9 cellular contexts compared by ENCODE assay signal in the genomic region with DNA sequence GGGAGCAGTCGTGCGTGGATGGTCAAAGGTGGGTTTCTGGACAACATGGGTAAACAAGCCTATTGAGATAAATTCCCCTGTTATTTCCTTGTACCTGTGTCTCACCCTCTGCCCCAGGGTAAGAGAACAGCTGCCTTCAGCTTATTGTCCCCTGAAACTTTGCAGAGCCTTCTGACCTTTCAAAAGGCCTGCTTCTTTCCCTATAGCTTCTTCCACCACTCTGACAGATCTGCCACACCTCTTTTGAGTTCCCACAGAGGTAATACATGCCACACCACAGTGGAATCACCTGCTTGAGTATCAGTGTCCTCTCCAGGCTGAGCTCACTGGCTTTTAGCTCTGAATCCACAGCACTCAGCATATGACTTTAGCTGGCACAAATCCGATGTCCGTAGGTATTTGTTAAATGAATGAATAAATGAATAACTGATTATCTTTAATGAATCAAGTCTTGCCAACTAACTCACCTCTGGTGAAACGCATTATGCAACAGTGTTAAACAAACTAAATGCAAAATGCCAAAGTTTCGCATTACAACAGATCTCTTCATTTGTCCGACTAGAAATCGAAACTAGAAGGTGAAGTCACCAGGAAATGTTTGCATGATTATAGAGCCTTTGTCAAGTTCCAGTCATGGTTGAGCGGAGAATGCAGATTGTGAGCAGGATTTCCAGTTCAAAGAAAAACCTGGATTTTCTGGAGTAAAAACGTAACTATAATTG. TPM values are rescaled to one million over a fixed set of nuclear protein-coding genes. Genes with fewer than 3 reads are reported as not detected.
A peak's percentile ranks its signal among the peaks of the same experiment; 100 is the strongest.
DNase-seq lines count a peak whose midpoint lies in the region; ATAC-seq and TF ChIP-seq lines count a peak whose summit lies in the region.
"Had no signal": no experiment of that assay in that cellular context is flagged by ENCODE, and none has a peak within 500 bp of the region (broad histone marks: within the 10 kb centered on the region; RNA-seq: fewer than 3 reads in every experiment).

No MANE protein-coding gene starts in this region.

- no peaks in the 10 kb centered on the region for H3K79me2 ChIP-seq in mesendoderm (ENCODE audit: control insufficient read depth, insufficient read depth, low read length)

- no peak overlapping the region for H3K9ac ChIP-seq in mesendoderm (ENCODE audit: low read length)

- H3K56ac ChIP-seq in mesendoderm (ENCODE audit: low read length): no peak overlapping the region

- no peak overlapping the region for H2BK15ac ChIP-seq in mesendoderm (replicated peaks; ENCODE audit: low read depth)

- no CpG with 5 or more reads among the region's 10 CpGs for WGBS in mesendoderm (ENCODE audit: extremely low coverage, insufficient coverage, low lambda C conversion rate)

- no peak overlapping the region for H2AK5ac ChIP-seq in mesendoderm (ENCODE audit: low read length)

- H3K36me3 ChIP-seq in mesendoderm (ENCODE audit: control insufficient read depth, insufficient read depth, low read length): no peaks in the 10 kb centered on the region

- H2BK5ac ChIP-seq in mesendoderm (ENCODE audit: low read length): no peak overlapping the region

- H3K27ac ChIP-seq in mesendoderm (ENCODE audit: low read depth, low read length): no peak overlapping the region

- DNase-seq in DMS153 treated with DMSO at 0.1 percent for 48 hours (lab: John Stamatoyannopoulos, UW; ENCODE audit: unreplicated experiment) (peak; percentile 58), NCI-H128 (lab: John Stamatoyannopoulos, UW; ENCODE audit: unreplicated experiment) (peak; percentile 10), chondrocyte (ENCODE audit: low spot score) (no peak), mesendoderm (peak; percentile 42), NCI-H2227 treated with DMSO at 0.1 percent for 48 hours (lab: John Stamatoyannopoulos, UW) (no peak), cerebellar cortex (ENCODE audit: low spot score) (no peak), GDM1 (lab: John Stamatoyannopoulos, UW) (no peak)
- DNase-seq: activated T-cell treated with anti-CD3 and anti-CD28 coated beads, Interleukin-2, amount 50 U/mL, for 24 hours had no signal

- peaks cover 12% of the 10 kb centered on the region for H3K27me3 Mint-ChIP-seq in chondrocyte (ENCODE audit: low read depth)
- H3K27me3 Mint-ChIP-seq: activated T-cell treated with anti-CD3 and anti-CD28 coated beads, Interleukin-2, amount 50 U/mL, for 24 hours had no signal

- H3K79me1 ChIP-seq in mesendoderm (ENCODE audit: low read length): no peaks in the 10 kb centered on the region

- H3K23ac ChIP-seq in mesendoderm (ENCODE audit: low read length): no peak overlapping the region

- no peak overlapping the region for H3K4me2 ChIP-seq in mesendoderm (ENCODE audit: low read length)

- H4K5ac ChIP-seq in mesendoderm (ENCODE audit: low read length): no peak overlapping the region

- peaks cover 9% of the 10 kb centered on the region for H3K4me1 Mint-ChIP-seq in chondrocyte (ENCODE audit: low read depth)

- no peaks in the 10 kb centered on the region for H3K27me3 ChIP-seq in mesendoderm (ENCODE audit: insufficient read depth, low read length, poor library complexity)

- no peak overlapping the region for H3K27ac Mint-ChIP-seq in chondrocyte (ENCODE audit: unreplicated experiment)
- H3K27ac Mint-ChIP-seq: activated T-cell treated with anti-CD3 and anti-CD28 coated beads, Interleukin-2, amount 50 U/mL, for 24 hours had no signal

- H2BK120ac ChIP-seq in mesendoderm (ENCODE audit: low read depth, low read length): no peak overlapping the region

- H3K18ac ChIP-seq in mesendoderm (ENCODE audit: low read length): no peak overlapping the region

- no peak overlapping the region for H3K4me3 ChIP-seq in mesendoderm (ENCODE audit: low read length)

- H4K8ac ChIP-seq in mesendoderm (ENCODE audit: low read depth, low read length): no peak overlapping the region

- H3K4me3 Mint-ChIP-seq in chondrocyte (ENCODE audit: unreplicated experiment): peak overlapping the region; percentile 20
- H3K4me3 Mint-ChIP-seq: activated T-cell treated with anti-CD3 and anti-CD28 coated beads, Interleukin-2, amount 50 U/mL, for 24 hours had no signal

- no peaks in the 10 kb centered on the region for H3K9me3 Mint-ChIP-seq in chondrocyte (ENCODE audit: low read depth)
- H3K9me3 Mint-ChIP-seq: activated T-cell treated with anti-CD3 and anti-CD28 coated beads, Interleukin-2, amount 50 U/mL, for 24 hours had no signal

- H3K4ac ChIP-seq in mesendoderm (ENCODE audit: low read depth, low read length): no peak overlapping the region

- no peaks in the 10 kb centered on the region for H3K36me3 Mint-ChIP-seq in chondrocyte (ENCODE audit: low read depth)

- no peaks in the 10 kb centered on the region for H3K4me1 ChIP-seq in mesendoderm (ENCODE audit: control insufficient read depth, low read depth, low read length)

- ATAC-seq in HG02623 (IDR thresholded peaks at IDR 0.05; ENCODE audit: unreplicated experiment): no peak

- no peak for TF ChIP-seq CTCF in chondrocyte (IDR thresholded peaks at IDR 0.05)

RNA-seq across cellular contexts. Expression of a gene that starts 16.3 kb away (rescaled TPM):
- total RNA-seq in chondrocyte: not detected in 3 replicates
- 0.24 TPM for polyA plus RNA-seq in mesendoderm (2013, experiment 1 of 2)
- polyA plus RNA-seq in mesendoderm (2013, experiment 2 of 2): 0.20 TPM

Comparison
In these comparisons a context has a peak if more than half of its experiments do, and no peak if none do; other contexts are left out.
1. DNase-seq: peak in DMS153 treated with DMSO at 0.1 percent for 48 hours (single experiment), NCI-H128 (single experiment) and mesendoderm (single experiment); none in chondrocyte (single experiment), NCI-H2227 treated with DMSO at 0.1 percent for 48 hours (single experiment), cerebellar cortex (single experiment) and GDM1 (single experiment).